Comparison of ENCODE assay signal across 10 cellular contexts in genomic region chr1:36367067-36367466, GRCh38. TPM values are rescaled to one million over a fixed set of nuclear protein-coding genes. Genes with fewer than 3 reads are reported as not detected.
DNase-seq lines count a peak whose midpoint lies in the region; ATAC-seq and TF ChIP-seq lines count a peak whose summit lies in the region.
"Had no signal": no experiment of that assay in that cellular context is flagged by ENCODE, and none has a peak within 500 bp of the region (broad histone marks: within the 10 kb centered on the region; RNA-seq: fewer than 3 reads in every experiment).

No MANE protein-coding gene starts in this region.

- peak; percentile 38 for DNase-seq in activated naive CD4-positive, alpha-beta T cell treated with anti-CD3 and anti-CD28 coated beads for 36 hours
- no peak for DNase-seq in activated naive CD4-positive, alpha-beta T cell treated with Interleukin-2 at 50 U/mL for 16 hours
- no peak for DNase-seq in activated T-helper 1 cell treated with anti-CD3 and anti-CD28 coated beads, Interleukin-12 subunit alpha, Interleukin-12 subunit beta, Interleukin-2, Interleukin-4 antibody, amounts not matched to agents 30 ng/mL and 10 ng/mL and 1 ng/mL, durations not matched to agents 14 hours and 24 hours and 36 hours (ENCODE audit: low spot score)
- peak; percentile 50 to 63 for DNase-seq in lung microvascular endothelial cell (ENCODE audit: low read depth in 2 of 2)
- no peak for DNase-seq in tibial nerve (ENCODE audit: low spot score in 2 of 2)
- no peak for DNase-seq in NCI-H1092 (lab: John Stamatoyannopoulos, UW)
- DNase-seq: aorta, kidney glomerular epithelial cell had no signal

- H3K9me3 Mint-ChIP-seq in activated naive CD4-positive, alpha-beta T cell treated with anti-CD3 and anti-CD28 coated beads for 36 hours = no peaks in the 10 kb centered on the region
- H3K9me3 Mint-ChIP-seq in activated T-helper 1 cell treated with anti-CD3 and anti-CD28 coated beads, Interleukin-12 subunit alpha, Interleukin-12 subunit beta, Interleukin-2, Interleukin-4 antibody, amounts not matched to agents 30 ng/mL and 10 ng/mL and 1 ng/mL, durations not matched to agents 14 hours and 24 hours and 36 hours = no peaks in the 10 kb centered on the region

- peaks cover 4 to 53% (median 25%) of the 10 kb centered on the region in 4 donors for H3K4me1 ChIP-seq in tibial nerve

- no peaks in the 10 kb centered on the region for H3K9me3 ChIP-seq in tibial nerve

- H3K27ac Mint-ChIP-seq in activated naive CD4-positive, alpha-beta T cell treated with anti-CD3 and anti-CD28 coated beads for 36 hours = peak overlapping the region; percentile 89
- H3K27ac Mint-ChIP-seq in activated T-helper 1 cell treated with anti-CD3 and anti-CD28 coated beads, Interleukin-12 subunit alpha, Interleukin-12 subunit beta, Interleukin-2, Interleukin-4 antibody, amounts not matched to agents 30 ng/mL and 10 ng/mL and 1 ng/mL, durations not matched to agents 14 hours and 24 hours and 36 hours = peak overlapping the region; percentile 84

- intact Hi-C loops in activated naive CD4-positive, alpha-beta T cell treated with anti-CD3 and anti-CD28 coated beads for 36 hours (cut with micrococcal nuclease) = no loop called here
- intact Hi-C loops in activated T-helper 1 cell treated with anti-CD3 and anti-CD28 coated beads, Interleukin-12 subunit alpha, Interleukin-12 subunit beta, Interleukin-2, Interleukin-4 antibody, amounts not matched to agents 30 ng/mL and 10 ng/mL and 1 ng/mL, durations not matched to agents 14 hours and 24 hours and 36 hours (cut with micrococcal nuclease) = no loop called here

- no peak overlapping the region for H3K4me3 ChIP-seq in tibial nerve

- 89 to 93% methylated on average over 5 of the region's 5 CpGs for WGBS in tibial nerve, 2 donors

- peak overlapping the region in 3 of 4 donors; percentile 7 to 63 (median 20) for H3K27ac ChIP-seq in tibial nerve

- no peaks in the 10 kb centered on the region for H3K27me3 ChIP-seq in tibial nerve

- TF ChIP-seq CTCF in tibial nerve (IDR thresholded peaks at IDR 0.05) = no peak

- ATAC-seq in HG03460 (IDR thresholded peaks at IDR 0.05; ENCODE audit: unreplicated experiment) (no peak), HG03135 (IDR thresholded peaks at IDR 0.05; ENCODE audit: unreplicated experiment) (no peak)

- H3K4me3 Mint-ChIP-seq in activated naive CD4-positive, alpha-beta T cell treated with anti-CD3 and anti-CD28 coated beads for 36 hours = no peak overlapping the region
- peak overlapping the region; percentile 11 for H3K4me3 Mint-ChIP-seq in activated T-helper 1 cell treated with anti-CD3 and anti-CD28 coated beads, Interleukin-12 subunit alpha, Interleukin-12 subunit beta, Interleukin-2, Interleukin-4 antibody, amounts not matched to agents 30 ng/mL and 10 ng/mL and 1 ng/mL, durations not matched to agents 14 hours and 24 hours and 36 hours

- no peak for TF ChIP-seq POLR2A in tibial nerve (IDR thresholded peaks at IDR 0.05)

- TF ChIP-seq EP300 in tibial nerve (IDR thresholded peaks at IDR 0.05) = no peak

- peaks cover 0 to 21% (median 5%) of the 10 kb centered on the region in 3 donors for H3K36me3 ChIP-seq in tibial nerve

- peaks cover 3% of the 10 kb centered on the region for H3K36me3 Mint-ChIP-seq in activated naive CD4-positive, alpha-beta T cell treated with anti-CD3 and anti-CD28 coated beads for 36 hours (ENCODE audit: low read depth)
- H3K36me3 Mint-ChIP-seq in activated T-helper 1 cell treated with anti-CD3 and anti-CD28 coated beads, Interleukin-12 subunit alpha, Interleukin-12 subunit beta, Interleukin-2, Interleukin-4 antibody, amounts not matched to agents 30 ng/mL and 10 ng/mL and 1 ng/mL, durations not matched to agents 14 hours and 24 hours and 36 hours (ENCODE audit: low read depth) = peaks cover 7% of the 10 kb centered on the region

- CTCF ChIA-PET in activated naive CD4-positive, alpha-beta T cell treated with anti-CD3 and anti-CD28 coated beads for 36 hours (lab: Charles Lee) = interaction anchor here (0.9 to 5.1 kb wide), 23 partner anchors 8 to 277 kb away, joined by 3 to 53 read pairs (median 8); partner anchors contain the start of genes EVA1B, LSM10, SH3D21 and TRAPPC3

- no peaks in the 10 kb centered on the region for H3K27me3 Mint-ChIP-seq in activated naive CD4-positive, alpha-beta T cell treated with anti-CD3 and anti-CD28 coated beads for 36 hours (ENCODE audit: low read depth)
- H3K27me3 Mint-ChIP-seq in activated T-helper 1 cell treated with anti-CD3 and anti-CD28 coated beads, Interleukin-12 subunit alpha, Interleukin-12 subunit beta, Interleukin-2, Interleukin-4 antibody, amounts not matched to agents 30 ng/mL and 10 ng/mL and 1 ng/mL, durations not matched to agents 14 hours and 24 hours and 36 hours (ENCODE audit: insufficient read depth) = no peaks in the 10 kb centered on the region

- H3K4me1 Mint-ChIP-seq in activated naive CD4-positive, alpha-beta T cell treated with anti-CD3 and anti-CD28 coated beads for 36 hours (ENCODE audit: low read depth) = peaks cover 47% of the 10 kb centered on the region
- peaks cover 50% of the 10 kb centered on the region for H3K4me1 Mint-ChIP-seq in activated T-helper 1 cell treated with anti-CD3 and anti-CD28 coated beads, Interleukin-12 subunit alpha, Interleukin-12 subunit beta, Interleukin-2, Interleukin-4 antibody, amounts not matched to agents 30 ng/mL and 10 ng/mL and 1 ng/mL, durations not matched to agents 14 hours and 24 hours and 36 hours (ENCODE audit: low read depth)

RNA-seq across cellular contexts. Expression of gene STK40, which starts 18.7 kb away (rescaled TPM):
- 10 to 100 TPM; 39.6 to 40.6 TPM for total RNA-seq in activated naive CD4-positive, alpha-beta T cell treated with anti-CD3 and anti-CD28 coated beads for 36 hours
- 46.5 and 48.7 TPM in 2 replicates for total RNA-seq in activated T-helper 1 cell treated with anti-CD3 and anti-CD28 coated beads, Interleukin-12 subunit alpha, Interleukin-12 subunit beta, Interleukin-2, Interleukin-4 antibody, amounts not matched to agents 30 ng/mL and 10 ng/mL and 1 ng/mL, durations not matched to agents 14 hours and 24 hours and 36 hours
- total RNA-seq in lung microvascular endothelial cell = 11.3 and 21.6 TPM in 2 replicates
- 10 to 100 TPM; 25.7 to 39.3 (median 30.0) TPM for total RNA-seq in tibial nerve

RNA-seq across cellular contexts. Expression of gene LSM10, which starts 30.6 kb away (rescaled TPM):
- total RNA-seq in activated naive CD4-positive, alpha-beta T cell treated with anti-CD3 and anti-CD28 coated beads for 36 hours = 10 to 100 TPM; 33.5 to 36.5 TPM
- total RNA-seq in activated T-helper 1 cell treated with anti-CD3 and anti-CD28 coated beads, Interleukin-12 subunit alpha, Interleukin-12 subunit beta, Interleukin-2, Interleukin-4 antibody, amounts not matched to agents 30 ng/mL and 10 ng/mL and 1 ng/mL, durations not matched to agents 14 hours and 24 hours and 36 hours = 57.5 and 63.8 TPM in 2 replicates
- total RNA-seq in lung microvascular endothelial cell (8.1 and 9.9 TPM in 2 replicates), tibial nerve (10 to 100 TPM; 10.2 to 75.6 (median 34.7) TPM)

RNA-seq across cellular contexts. Expression of gene EVA1B, which starts 43.6 kb away (rescaled TPM):
- total RNA-seq in activated naive CD4-positive, alpha-beta T cell treated with anti-CD3 and anti-CD28 coated beads for 36 hours = 1 to 10 TPM; 1.9 to 2.1 TPM
- total RNA-seq in activated T-helper 1 cell treated with anti-CD3 and anti-CD28 coated beads, Interleukin-12 subunit alpha, Interleukin-12 subunit beta, Interleukin-2, Interleukin-4 antibody, amounts not matched to agents 30 ng/mL and 10 ng/mL and 1 ng/mL, durations not matched to agents 14 hours and 24 hours and 36 hours = 10.6 and 10.9 TPM in 2 replicates
- total RNA-seq in lung microvascular endothelial cell (96.3 and 109 TPM in 2 replicates), tibial nerve (100 to 1,000 TPM in 1 of 4 donors, 10 to 100 TPM in 3; 61.4 to 128 (median 86.3) TPM)

Comparison
In these comparisons a context has a peak if more than half of its experiments do, and no peak if none do; other contexts are left out.
1. DNase-seq: peak in activated naive CD4-positive, alpha-beta T cell treated with anti-CD3 and anti-CD28 coated beads for 36 hours (single experiment) and lung microvascular endothelial cell (2 of 2); none in activated naive CD4-positive, alpha-beta T cell treated with Interleukin-2 at 50 U/mL for 16 hours (single experiment), activated T-helper 1 cell treated with anti-CD3 and anti-CD28 coated beads, Interleukin-12 subunit alpha, Interleukin-12 subunit beta, Interleukin-2, Interleukin-4 antibody, amounts not matched to agents 30 ng/mL and 10 ng/mL and 1 ng/mL, durations not matched to agents 14 hours and 24 hours and 36 hours (single experiment), tibial nerve (0 of 2) and NCI-H1092 (single experiment).